In the genomic region with DNA sequence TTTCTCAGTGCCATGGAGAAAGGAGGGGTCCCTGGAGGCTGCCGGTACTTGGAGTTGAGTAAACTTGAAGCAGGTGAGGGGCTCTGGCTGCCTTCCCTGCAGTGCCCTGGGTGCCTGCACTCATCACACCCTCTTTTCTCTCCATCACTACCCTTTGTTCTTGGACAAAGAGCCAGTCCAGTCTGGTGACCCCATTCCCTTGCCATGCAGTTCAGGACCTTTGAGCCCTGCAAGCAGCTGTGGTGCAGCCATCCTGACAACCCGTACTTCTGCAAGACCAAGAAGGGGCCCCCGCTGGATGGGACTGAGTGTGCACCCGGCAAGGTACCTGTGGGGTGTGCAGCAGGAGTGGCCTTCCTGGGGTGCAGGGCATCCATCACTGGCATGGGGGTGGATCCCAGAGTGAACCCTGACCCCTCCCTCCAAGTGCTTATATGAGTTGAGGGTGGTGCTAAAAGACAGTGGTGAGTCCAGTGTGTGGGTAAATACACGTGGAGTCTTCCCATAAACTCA, we compare ENCODE assay signal across 2 cellular contexts.
TF ChIP-seq lines count a peak whose summit lies in the region.

No MANE protein-coding gene starts in this region.

TF ChIP-seq in HCT116, 20 proteins besides CTCF, POLR2A, EP300 and RAD21:
- no peak for TF ChIP-seq EZH2 (IDR thresholded peaks at IDR 0.05)
- no peak for TF ChIP-seq YY1 (IDR thresholded peaks at IDR 0.05; ENCODE audit: extremely low read depth, insufficient replicate concordance, low read depth, low read length)
- TF ChIP-seq, protein P1, sequence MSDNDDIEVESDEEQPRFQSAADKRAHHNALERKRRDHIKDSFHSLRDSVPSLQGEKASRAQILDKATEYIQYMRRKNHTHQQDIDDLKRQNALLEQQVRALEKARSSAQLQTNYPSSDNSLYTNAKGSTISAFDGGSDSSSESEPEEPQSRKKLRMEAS (IDR thresholded peaks at IDR 0.05): no peak
- TF ChIP-seq SIN3A (IDR thresholded peaks at IDR 0.05; ENCODE audit: low read depth): 0 out of 2 replicates have a peak, but pooled peaks have one; percentile 18
- TF ChIP-seq TCF7L2 (IDR thresholded peaks at IDR 0.05; ENCODE audit: borderline replicate concordance, extremely low read depth, insufficient read depth, insufficient read length): no peak
- TF ChIP-seq ZFX (IDR thresholded peaks at IDR 0.05): no peak
- no peak for TF ChIP-seq ZNF274 (IDR thresholded peaks at IDR 0.05; ENCODE audit: low read depth, low read length)

TF ChIP-seq in HepG2, 621 proteins besides CTCF, POLR2A, EP300 and RAD21 (continues in another document):
- TF ChIP-seq, protein P2, sequence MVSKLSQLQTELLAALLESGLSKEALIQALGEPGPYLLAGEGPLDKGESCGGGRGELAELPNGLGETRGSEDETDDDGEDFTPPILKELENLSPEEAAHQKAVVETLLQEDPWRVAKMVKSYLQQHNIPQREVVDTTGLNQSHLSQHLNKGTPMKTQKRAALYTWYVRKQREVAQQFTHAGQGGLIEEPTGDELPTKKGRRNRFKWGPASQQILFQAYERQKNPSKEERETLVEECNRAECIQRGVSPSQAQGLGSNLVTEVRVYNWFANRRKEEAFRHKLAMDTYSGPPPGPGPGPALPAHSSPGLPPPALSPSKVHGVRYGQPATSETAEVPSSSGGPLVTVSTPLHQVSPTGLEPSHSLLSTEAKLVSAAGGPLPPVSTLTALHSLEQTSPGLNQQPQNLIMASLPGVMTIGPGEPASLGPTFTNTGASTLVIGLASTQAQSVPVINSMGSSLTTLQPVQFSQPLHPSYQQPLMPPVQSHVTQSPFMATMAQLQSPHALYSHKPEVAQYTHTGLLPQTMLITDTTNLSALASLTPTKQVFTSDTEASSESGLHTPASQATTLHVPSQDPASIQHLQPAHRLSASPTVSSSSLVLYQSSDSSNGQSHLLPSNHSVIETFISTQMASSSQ (IDR thresholded peaks at IDR 0.05; ENCODE audit: low read depth): no peak
- TF ChIP-seq, protein P2 (CRISPR knock-in tag; IDR thresholded peaks at IDR 0.05; ENCODE audit: borderline replicate concordance): no peak
- no peak for TF ChIP-seq ZNF329 (CRISPR knock-in tag; IDR thresholded peaks at IDR 0.05; ENCODE audit: low read depth)
- TF ChIP-seq SOX13 (IDR thresholded peaks at IDR 0.05): 0 out of 2 replicates have a peak, but pooled peaks have one; percentile 26
- TF ChIP-seq SOX13 (CRISPR knock-in tag; conservative IDR thresholded peaks at IDR 0.05 in 1 of 2, IDR thresholded peaks at IDR 0.05 in 1 of 2): peak in 1 of 2 experiments; percentile 46; a peak in 1 of 4 replicates
- TF ChIP-seq, protein P3, sequence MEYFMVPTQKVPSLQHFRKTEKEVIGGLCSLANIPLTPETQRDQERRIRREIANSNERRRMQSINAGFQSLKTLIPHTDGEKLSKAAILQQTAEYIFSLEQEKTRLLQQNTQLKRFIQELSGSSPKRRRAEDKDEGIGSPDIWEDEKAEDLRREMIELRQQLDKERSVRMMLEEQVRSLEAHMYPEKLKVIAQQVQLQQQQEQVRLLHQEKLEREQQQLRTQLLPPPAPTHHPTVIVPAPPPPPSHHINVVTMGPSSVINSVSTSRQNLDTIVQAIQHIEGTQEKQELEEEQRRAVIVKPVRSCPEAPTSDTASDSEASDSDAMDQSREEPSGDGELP (IDR thresholded peaks at IDR 0.05; ENCODE audit: borderline replicate concordance, low read depth): peak; percentile 33; the same call in 1 of the 2 replicates
- peak; percentile 62 for TF ChIP-seq HNF4G (IDR thresholded peaks at IDR 0.05; ENCODE audit: borderline replicate concordance, low read depth, low read length)
- TF ChIP-seq HNF4G (CRISPR knock-in tag; IDR thresholded peaks at IDR 0.05; ENCODE audit: borderline replicate concordance, low read depth): no peak
- no peak for TF ChIP-seq ZNF570 (CRISPR knock-in tag; IDR thresholded peaks at IDR 0.05; ENCODE audit: borderline replicate concordance)
- TF ChIP-seq MAZ (IDR thresholded peaks at IDR 0.05; ENCODE audit: borderline replicate concordance, low read depth, low read length): no peak
- no peak for TF ChIP-seq MAZ (CRISPR knock-in tag; IDR thresholded peaks at IDR 0.05; ENCODE audit: low read depth)
- no peak for TF ChIP-seq SOX6 (IDR thresholded peaks at IDR 0.05)
- TF ChIP-seq SOX6 (CRISPR knock-in tag; IDR thresholded peaks at IDR 0.05): peak; percentile 35; the same call in 1 of the 2 replicates
- TF ChIP-seq SOX5 (CRISPR knock-in tag; IDR thresholded peaks at IDR 0.05; ENCODE audit: borderline replicate concordance): peak; percentile 57; the same call in 1 of the 2 replicates
- TF ChIP-seq, protein P4, sequence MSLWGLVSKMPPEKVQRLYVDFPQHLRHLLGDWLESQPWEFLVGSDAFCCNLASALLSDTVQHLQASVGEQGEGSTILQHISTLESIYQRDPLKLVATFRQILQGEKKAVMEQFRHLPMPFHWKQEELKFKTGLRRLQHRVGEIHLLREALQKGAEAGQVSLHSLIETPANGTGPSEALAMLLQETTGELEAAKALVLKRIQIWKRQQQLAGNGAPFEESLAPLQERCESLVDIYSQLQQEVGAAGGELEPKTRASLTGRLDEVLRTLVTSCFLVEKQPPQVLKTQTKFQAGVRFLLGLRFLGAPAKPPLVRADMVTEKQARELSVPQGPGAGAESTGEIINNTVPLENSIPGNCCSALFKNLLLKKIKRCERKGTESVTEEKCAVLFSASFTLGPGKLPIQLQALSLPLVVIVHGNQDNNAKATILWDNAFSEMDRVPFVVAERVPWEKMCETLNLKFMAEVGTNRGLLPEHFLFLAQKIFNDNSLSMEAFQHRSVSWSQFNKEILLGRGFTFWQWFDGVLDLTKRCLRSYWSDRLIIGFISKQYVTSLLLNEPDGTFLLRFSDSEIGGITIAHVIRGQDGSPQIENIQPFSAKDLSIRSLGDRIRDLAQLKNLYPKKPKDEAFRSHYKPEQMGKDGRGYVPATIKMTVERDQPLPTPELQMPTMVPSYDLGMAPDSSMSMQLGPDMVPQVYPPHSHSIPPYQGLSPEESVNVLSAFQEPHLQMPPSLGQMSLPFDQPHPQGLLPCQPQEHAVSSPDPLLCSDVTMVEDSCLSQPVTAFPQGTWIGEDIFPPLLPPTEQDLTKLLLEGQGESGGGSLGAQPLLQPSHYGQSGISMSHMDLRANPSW (CRISPR knock-in tag; IDR thresholded peaks at IDR 0.05; ENCODE audit: borderline replicate concordance): no peak
- TF ChIP-seq, protein P5, sequence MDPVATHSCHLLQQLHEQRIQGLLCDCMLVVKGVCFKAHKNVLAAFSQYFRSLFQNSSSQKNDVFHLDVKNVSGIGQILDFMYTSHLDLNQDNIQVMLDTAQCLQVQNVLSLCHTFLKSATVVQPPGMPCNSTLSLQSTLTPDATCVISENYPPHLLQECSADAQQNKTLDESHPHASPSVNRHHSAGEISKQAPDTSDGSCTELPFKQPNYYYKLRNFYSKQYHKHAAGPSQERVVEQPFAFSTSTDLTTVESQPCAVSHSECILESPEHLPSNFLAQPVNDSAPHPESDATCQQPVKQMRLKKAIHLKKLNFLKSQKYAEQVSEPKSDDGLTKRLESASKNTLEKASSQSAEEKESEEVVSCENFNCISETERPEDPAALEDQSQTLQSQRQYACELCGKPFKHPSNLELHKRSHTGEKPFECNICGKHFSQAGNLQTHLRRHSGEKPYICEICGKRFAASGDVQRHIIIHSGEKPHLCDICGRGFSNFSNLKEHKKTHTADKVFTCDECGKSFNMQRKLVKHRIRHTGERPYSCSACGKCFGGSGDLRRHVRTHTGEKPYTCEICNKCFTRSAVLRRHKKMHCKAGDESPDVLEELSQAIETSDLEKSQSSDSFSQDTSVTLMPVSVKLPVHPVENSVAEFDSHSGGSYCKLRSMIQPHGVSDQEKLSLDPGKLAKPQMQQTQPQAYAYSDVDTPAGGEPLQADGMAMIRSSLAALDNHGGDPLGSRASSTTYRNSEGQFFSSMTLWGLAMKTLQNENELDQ (CRISPR knock-in tag; IDR thresholded peaks at IDR 0.05; ENCODE audit: borderline replicate concordance): no peak
- TF ChIP-seq POLR2G (IDR thresholded peaks at IDR 0.05; ENCODE audit: low read depth, low read length): no peak
- no peak for TF ChIP-seq ZNF724P (CRISPR knock-in tag; IDR thresholded peaks at IDR 0.05; ENCODE audit: borderline replicate concordance)
- peak; percentile 71; the same call in 1 of the 2 replicates for TF ChIP-seq NCOR1 (IDR thresholded peaks at IDR 0.05; ENCODE audit: borderline replicate concordance, low read length)
- TF ChIP-seq ZNF713 (CRISPR knock-in tag; IDR thresholded peaks at IDR 0.05): no peak
- no peak for TF ChIP-seq NR2F1 (CRISPR knock-in tag; IDR thresholded peaks at IDR 0.05)
- TF ChIP-seq, protein P6, sequence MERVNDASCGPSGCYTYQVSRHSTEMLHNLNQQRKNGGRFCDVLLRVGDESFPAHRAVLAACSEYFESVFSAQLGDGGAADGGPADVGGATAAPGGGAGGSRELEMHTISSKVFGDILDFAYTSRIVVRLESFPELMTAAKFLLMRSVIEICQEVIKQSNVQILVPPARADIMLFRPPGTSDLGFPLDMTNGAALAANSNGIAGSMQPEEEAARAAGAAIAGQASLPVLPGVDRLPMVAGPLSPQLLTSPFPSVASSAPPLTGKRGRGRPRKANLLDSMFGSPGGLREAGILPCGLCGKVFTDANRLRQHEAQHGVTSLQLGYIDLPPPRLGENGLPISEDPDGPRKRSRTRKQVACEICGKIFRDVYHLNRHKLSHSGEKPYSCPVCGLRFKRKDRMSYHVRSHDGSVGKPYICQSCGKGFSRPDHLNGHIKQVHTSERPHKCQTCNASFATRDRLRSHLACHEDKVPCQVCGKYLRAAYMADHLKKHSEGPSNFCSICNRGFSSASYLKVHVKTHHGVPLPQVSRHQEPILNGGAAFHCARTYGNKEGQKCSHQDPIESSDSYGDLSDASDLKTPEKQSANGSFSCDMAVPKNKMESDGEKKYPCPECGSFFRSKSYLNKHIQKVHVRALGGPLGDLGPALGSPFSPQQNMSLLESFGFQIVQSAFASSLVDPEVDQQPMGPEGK (CRISPR knock-in tag; IDR thresholded peaks at IDR 0.05): 0 out of 2 replicates have a peak, but pooled peaks have one; percentile 20
- TF ChIP-seq HOXA3 (CRISPR knock-in tag; IDR thresholded peaks at IDR 0.05): no peak
- no peak for TF ChIP-seq XRCC5 (optimal IDR thresholded peaks at IDR 0.05; ENCODE audit: low read length)
- TF ChIP-seq FOSL1 (CRISPR knock-in tag; IDR thresholded peaks at IDR 0.05; ENCODE audit: borderline replicate concordance): no peak
- TF ChIP-seq, protein P7, sequence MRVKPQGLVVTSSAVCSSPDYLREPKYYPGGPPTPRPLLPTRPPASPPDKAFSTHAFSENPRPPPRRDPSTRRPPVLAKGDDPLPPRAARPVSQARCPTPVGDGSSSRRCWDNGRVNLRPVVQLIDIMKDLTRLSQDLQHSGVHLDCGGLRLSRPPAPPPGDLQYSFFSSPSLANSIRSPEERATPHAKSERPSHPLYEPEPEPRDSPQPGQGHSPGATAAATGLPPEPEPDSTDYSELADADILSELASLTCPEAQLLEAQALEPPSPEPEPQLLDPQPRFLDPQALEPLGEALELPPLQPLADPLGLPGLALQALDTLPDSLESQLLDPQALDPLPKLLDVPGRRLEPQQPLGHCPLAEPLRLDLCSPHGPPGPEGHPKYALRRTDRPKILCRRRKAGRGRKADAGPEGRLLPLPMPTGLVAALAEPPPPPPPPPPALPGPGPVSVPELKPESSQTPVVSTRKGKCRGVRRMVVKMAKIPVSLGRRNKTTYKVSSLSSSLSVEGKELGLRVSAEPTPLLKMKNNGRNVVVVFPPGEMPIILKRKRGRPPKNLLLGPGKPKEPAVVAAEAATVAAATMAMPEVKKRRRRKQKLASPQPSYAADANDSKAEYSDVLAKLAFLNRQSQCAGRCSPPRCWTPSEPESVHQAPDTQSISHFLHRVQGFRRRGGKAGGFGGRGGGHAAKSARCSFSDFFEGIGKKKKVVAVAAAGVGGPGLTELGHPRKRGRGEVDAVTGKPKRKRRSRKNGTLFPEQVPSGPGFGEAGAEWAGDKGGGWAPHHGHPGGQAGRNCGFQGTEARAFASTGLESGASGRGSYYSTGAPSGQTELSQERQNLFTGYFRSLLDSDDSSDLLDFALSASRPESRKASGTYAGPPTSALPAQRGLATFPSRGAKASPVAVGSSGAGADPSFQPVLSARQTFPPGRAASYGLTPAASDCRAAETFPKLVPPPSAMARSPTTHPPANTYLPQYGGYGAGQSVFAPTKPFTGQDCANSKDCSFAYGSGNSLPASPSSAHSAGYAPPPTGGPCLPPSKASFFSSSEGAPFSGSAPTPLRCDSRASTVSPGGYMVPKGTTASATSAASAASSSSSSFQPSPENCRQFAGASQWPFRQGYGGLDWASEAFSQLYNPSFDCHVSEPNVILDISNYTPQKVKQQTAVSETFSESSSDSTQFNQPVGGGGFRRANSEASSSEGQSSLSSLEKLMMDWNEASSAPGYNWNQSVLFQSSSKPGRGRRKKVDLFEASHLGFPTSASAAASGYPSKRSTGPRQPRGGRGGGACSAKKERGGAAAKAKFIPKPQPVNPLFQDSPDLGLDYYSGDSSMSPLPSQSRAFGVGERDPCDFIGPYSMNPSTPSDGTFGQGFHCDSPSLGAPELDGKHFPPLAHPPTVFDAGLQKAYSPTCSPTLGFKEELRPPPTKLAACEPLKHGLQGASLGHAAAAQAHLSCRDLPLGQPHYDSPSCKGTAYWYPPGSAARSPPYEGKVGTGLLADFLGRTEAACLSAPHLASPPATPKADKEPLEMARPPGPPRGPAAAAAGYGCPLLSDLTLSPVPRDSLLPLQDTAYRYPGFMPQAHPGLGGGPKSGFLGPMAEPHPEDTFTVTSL (CRISPR knock-in tag; IDR thresholded peaks at IDR 0.05; ENCODE audit: borderline replicate concordance): no peak
- no peak for TF ChIP-seq KDM2A (CRISPR knock-in tag; IDR thresholded peaks at IDR 0.05; ENCODE audit: borderline replicate concordance, low read depth)
- no peak for TF ChIP-seq HOXA7 (CRISPR knock-in tag; IDR thresholded peaks at IDR 0.05)
- no peak for TF ChIP-seq SP4 (CRISPR knock-in tag; IDR thresholded peaks at IDR 0.05)
